10 cellular contexts compared by ENCODE assay signal in genomic region chr20:4136078-4136966, GRCh38. TPM values are rescaled to one million over a fixed set of nuclear protein-coding genes. Genes with fewer than 3 reads are reported as not detected.
DNase-seq lines count a peak whose midpoint lies in the region; ATAC-seq and TF ChIP-seq lines count a peak whose summit lies in the region.
"Had no signal": no experiment of that assay in that cellular context is flagged by ENCODE, and none has a peak within 500 bp of the region (broad histone marks: within the 10 kb centered on the region; RNA-seq: fewer than 3 reads in every experiment).

No MANE protein-coding gene starts in this region.

- in situ Hi-C loops in IMR-90 (cut with MboI; ENCODE audit: low sequenced_read_pairs) = no loop called here
- in situ Hi-C loops in brain microvascular endothelial cell (cut with HindIII; ENCODE audit: low pct_ligation_motif_present, low sequenced_read_pairs) = no loop called here

- POLR2A ChIA-PET in Caco-2 (lab: Charles Lee) (no interaction called here), IMR-90 (lab: Charles Lee; ENCODE audit: unreplicated experiment) (no interaction called here)

- no peak overlapping the region for H3K4me2 ChIP-seq in IMR-90 (ENCODE audit: low read depth, low read length)

- H2BK5ac ChIP-seq in IMR-90 (ENCODE audit: low read depth, low read length, poor library complexity, severe bottlenecking) = peak overlapping the region; percentile 85

- H4K8ac ChIP-seq in IMR-90 (ENCODE audit: low read depth in 2 of 2, low read length in 2 of 2) = peak overlapping the region; percentile 49 to 92

- no peaks in the 10 kb centered on the region for H3K9me3 Mint-ChIP-seq in Caco-2 (ENCODE audit: unreplicated experiment)
- H3K9me3 Mint-ChIP-seq in nephron progenitor cell = no peaks in the 10 kb centered on the region

- H2AFZ ChIP-seq in IMR-90 (replicated peaks; ENCODE audit: low read length, poor library complexity) = peak overlapping the region; percentile 85

- H2BK120ac ChIP-seq in IMR-90 (ENCODE audit: low read depth, low read length) = peak overlapping the region; percentile 93

- DNase-seq in Caco-2 (no peak), IMR-90 (peak; percentile 56), brain microvascular endothelial cell (no peak), nephron progenitor cell (no peak), NCI-H1417 (lab: John Stamatoyannopoulos, UW) (no peak), AG20443 (ENCODE audit: low spot score) (no peak)
- DNase-seq: stimulated activated CD4-positive, alpha-beta T cell treated with anti-CD3 and anti-CD28 coated beads, Interleukin-4, amount 100 ng/mL, for 24 hours; WERI-Rb-1 had no signal

- peak overlapping the region; percentile 93 for H3K23ac ChIP-seq in IMR-90 (ENCODE audit: low read depth, low read length)

- H3K9me1 ChIP-seq in IMR-90 (ENCODE audit: insufficient read depth, low read length) = peaks cover 28% of the 10 kb centered on the region

- H3K27ac ChIP-seq in IMR-90 (ENCODE audit: insufficient read depth, low read length) = peak overlapping the region; percentile 77
- peak overlapping the region; percentile 68 for H3K27ac ChIP-seq in brain microvascular endothelial cell
- H3K27ac ChIP-seq: WERI-Rb-1 had no signal

- no peaks in the 10 kb centered on the region for H4K20me1 ChIP-seq in IMR-90 (ENCODE audit: insufficient read depth, low read length)

- peak overlapping the region; percentile 90 for H2AK5ac ChIP-seq in IMR-90 (ENCODE audit: low read depth, low read length)

- WGBS in IMR-90 (ENCODE audit: extremely low coverage in 2 of 2, insufficient read length in 1 of 2), 2 experiments = 82% methylated on average over 3 of the region's 16 CpGs; no CpG with 5 or more reads in 1 of the 2 experiments

- peak overlapping the region; percentile 55 for H3K56ac ChIP-seq in IMR-90 (ENCODE audit: extremely low read depth, insufficient read depth, low read length)

- H3K4me3 ChIP-seq in Caco-2 (ENCODE audit: low read depth, low read length) (no peak overlapping the region), IMR-90 (ENCODE audit: insufficient read depth, low read depth, low read length) (no peak overlapping the region), brain microvascular endothelial cell (ENCODE audit: low read depth, low read length) (no peak overlapping the region)

- BruUV-seq in Caco-2 (replicated peaks; lab: Mats Ljungman, UMichigan) = TSS peak; percentile 59
- no TSS peak for BruUV-seq in IMR-90 (replicated peaks; lab: Mats Ljungman, UMichigan)

- TF ChIP-seq POLR2A in IMR-90 (IDR thresholded peaks at IDR 0.05; ENCODE audit: low read depth, low read length) = no peak

- H4K5ac ChIP-seq in IMR-90 (ENCODE audit: low read depth, low read length) = peak overlapping the region; percentile 70

- H3K9me3 ChIP-seq in Caco-2 (no peaks in the 10 kb centered on the region), IMR-90 (ENCODE audit: control insufficient read depth, insufficient read depth, low read length) (no peaks in the 10 kb centered on the region)

- H3K4me1 Mint-ChIP-seq in Caco-2 (ENCODE audit: low read depth, unreplicated experiment) (peaks cover 32% of the 10 kb centered on the region), nephron progenitor cell (peaks cover 28% of the 10 kb centered on the region)

- intact Hi-C loops in Caco-2 (cut with micrococcal nuclease; ENCODE audit: unreplicated experiment) (no loop called here), IMR-90 (cut with micrococcal nuclease) (no loop called here)

- peaks cover 16% of the 10 kb centered on the region for H3K36me3 Mint-ChIP-seq in Caco-2 (ENCODE audit: insufficient read depth, unreplicated experiment)
- no peaks in the 10 kb centered on the region for H3K36me3 Mint-ChIP-seq in nephron progenitor cell (ENCODE audit: low read depth)

- peak overlapping the region; percentile 68 for H3K18ac ChIP-seq in IMR-90 (ENCODE audit: low read depth, low read length)

- peak overlapping the region; percentile 91 for H4K91ac ChIP-seq in IMR-90 (ENCODE audit: insufficient read depth, low read depth, low read length)

- CTCF ChIA-PET in Caco-2 (lab: Charles Lee) = interaction anchor here (0.9 kb wide), 1 partner anchor 51 kb away, joined by 3 read pairs; no protein-coding TSS in a partner anchor
- CTCF ChIA-PET in IMR-90 (lab: Yijun Ruan, JAX) = no interaction called here

- H2BK15ac ChIP-seq in IMR-90 (ENCODE audit: low read depth, low read length) = peak overlapping the region; percentile 91

- peak overlapping the region; percentile 86 for H2AK9ac ChIP-seq in IMR-90 (replicated peaks; ENCODE audit: low read depth, low read length, poor library complexity)

- ATAC-seq in IMR-90 (ENCODE audit: low read depth) (peak; percentile 19), HG02981 (IDR thresholded peaks at IDR 0.05; ENCODE audit: unreplicated experiment) (no peak), HG02798 (IDR thresholded peaks at IDR 0.05; ENCODE audit: poor library complexity, unreplicated experiment) (no peak)

- H3K4me3 Mint-ChIP-seq in Caco-2 (ENCODE audit: unreplicated experiment) (peak overlapping the region; percentile 61), nephron progenitor cell (no peak overlapping the region)

- H3K27me3 Mint-ChIP-seq in Caco-2 (ENCODE audit: insufficient read depth, unreplicated experiment) (no peaks in the 10 kb centered on the region), nephron progenitor cell (ENCODE audit: low read depth, poor library complexity) (peaks cover 21% of the 10 kb centered on the region)

- H3K27me3 ChIP-seq in Caco-2 (replicated peaks; ENCODE audit: control insufficient read depth, insufficient read depth, low read length) (no peaks in the 10 kb centered on the region), IMR-90 (ENCODE audit: control insufficient read depth, insufficient read depth, low read length) (no peaks in the 10 kb centered on the region), brain microvascular endothelial cell (replicated peaks) (no peaks in the 10 kb centered on the region)

- H3K27ac Mint-ChIP-seq in Caco-2 (ENCODE audit: unreplicated experiment) (peak overlapping the region; percentile 72), nephron progenitor cell (peak overlapping the region; percentile 39)

- peak overlapping the region; percentile 90 for H3K4ac ChIP-seq in IMR-90 (ENCODE audit: low read depth, low read length)

- H2BK20ac ChIP-seq in IMR-90 (ENCODE audit: low read depth, low read length) = peak overlapping the region; percentile 83

- H3K4me1 ChIP-seq in Caco-2 (peaks cover 40% of the 10 kb centered on the region), IMR-90 (ENCODE audit: control insufficient read depth, insufficient read depth, low read length) (peaks cover 22% of the 10 kb centered on the region)

- dilution Hi-C loops in IMR-90 (cut with HindIII; ENCODE audit: low sequenced_read_pairs, unreplicated experiment) = no loop called here

- no peak overlapping the region for H3K9ac ChIP-seq in IMR-90 (ENCODE audit: low read depth, low read length)

- no peak for TF ChIP-seq RAD21 in IMR-90 (IDR thresholded peaks at IDR 0.05; ENCODE audit: low read length)

- H3K79me1 ChIP-seq in IMR-90 (ENCODE audit: low read depth in 1 of 2, low read length in 2 of 2) = peaks cover 0 to 20% of the 10 kb centered on the region in 2 experiments; a peak in 3 of 4 replicates

- TF ChIP-seq CTCF in Caco-2 (IDR thresholded peaks at IDR 0.05; ENCODE audit: insufficient read depth in 1 of 2, low read depth in 1 of 2, low read length in 1 of 2, severe bottlenecking in 1 of 2, unreplicated experiment in 1 of 2) (no peak), IMR-90 (conservative IDR thresholded peaks at IDR 0.05; ENCODE audit: low read depth, low read length) (no peak), brain microvascular endothelial cell (IDR thresholded peaks at IDR 0.05; ENCODE audit: low read depth, low read length, missing control alignments) (no peak), nephron progenitor cell (IDR thresholded peaks at IDR 0.05) (no peak)

- H3K14ac ChIP-seq in IMR-90 (replicated peaks; ENCODE audit: low read depth, low read length) = peak overlapping the region; percentile 59

- H3K36me3 ChIP-seq in Caco-2 (ENCODE audit: control insufficient read depth, insufficient read depth, low read length) (no peaks in the 10 kb centered on the region), IMR-90 (ENCODE audit: control insufficient read depth, insufficient read depth, low read length) (no peaks in the 10 kb centered on the region), brain microvascular endothelial cell (replicated peaks) (no peaks in the 10 kb centered on the region)
- H3K36me3 ChIP-seq: WERI-Rb-1 had no signal

TF ChIP-seq in IMR-90, 13 proteins besides CTCF, POLR2A, EP300 and RAD21:
- TF ChIP-seq CEBPB (IDR thresholded peaks at IDR 0.05; ENCODE audit: low read depth, low read length) (peak; percentile 88), FOS (IDR thresholded peaks at IDR 0.05; ENCODE audit: low read depth, low read length) (no peak)

RNA-seq across cellular contexts. Expression of gene SMOX, which starts 12.3 kb away (rescaled TPM):
- total RNA-seq in Caco-2 (2022) = 54.8 and 56.3 TPM in 2 replicates
- total RNA-seq in IMR-90 (2012; rRNA removed) = 8.2 and 9.4 TPM in 2 replicates
- polyA plus RNA-seq in IMR-90 (2012; rRNA removed) = 18.0 and 21.2 TPM in 2 replicates
- 21.7 and 23.3 TPM in 2 replicates for polyA plus RNA-seq in IMR-90 (2012; cell fraction: cytosol; rRNA removed)
- 21.1 and 27.3 TPM in 2 replicates for polyA plus RNA-seq in IMR-90 (2012; cell fraction: nucleus; rRNA removed; ENCODE audit: low replicate concordance)
